16 cellular contexts compared by ENCODE assay signal in genomic region chr10:50437248-50437647, GRCh38.
DNase-seq lines count a peak whose midpoint lies in the region; ATAC-seq and TF ChIP-seq lines count a peak whose summit lies in the region.
"Had no signal": no experiment of that assay in that cellular context is flagged by ENCODE, and none has a peak within 500 bp of the region (broad histone marks: within the 10 kb centered on the region; RNA-seq: fewer than 3 reads in every experiment).

No MANE protein-coding gene starts in this region.

- H4K91ac ChIP-seq in neuronal stem cell (ENCODE audit: low read depth, low read length, poor library complexity): no peak overlapping the region

- H3K4me3 Mint-ChIP-seq in activated naive CD8-positive, alpha-beta T cell: no peak overlapping the region
- H3K4me3 Mint-ChIP-seq: nephron; T-helper 1 cell treated with Interleukin-12 subunit alpha and Interleukin-12 subunit beta and Interleukin-4 antibody, amounts not matched to agents 30 μg/mL and 1 μg/mL, for 36 hours had no signal

- H3K9ac ChIP-seq in neuronal stem cell (ENCODE audit: low read depth, low read length, poor library complexity): no peak overlapping the region

- H3K79me1 ChIP-seq in neuronal stem cell (ENCODE audit: low read depth, low read length): no peaks in the 10 kb centered on the region

- H3K27ac ChIP-seq in sigmoid colon: peak overlapping the region in 3 of 4 donors; percentile 10 to 19 (median 19)
- H3K27ac ChIP-seq in neuronal stem cell (replicated peaks; ENCODE audit: low read length): no peak overlapping the region
- no peak overlapping the region for H3K27ac ChIP-seq in vagina
- H3K27ac ChIP-seq: adrenal gland, epithelial cell of prostate, gastroesophageal sphincter had no signal

- H3K4me1 ChIP-seq in sigmoid colon (peaks cover 0 to 11% (median 1%) of the 10 kb centered on the region in 4 donors), neuronal stem cell (ENCODE audit: control insufficient read depth in 2 of 2, insufficient read depth in 1 of 2, low read depth in 1 of 2, low read length in 2 of 2) (peaks cover 0 to 3% of the 10 kb centered on the region in 2 donors), vagina (peaks cover 3% of the 10 kb centered on the region)

- H3K36me3 ChIP-seq in sigmoid colon (no peaks in the 10 kb centered on the region), neuronal stem cell (replicated peaks in 1 of 2; ENCODE audit: control insufficient read depth in 2 of 2, insufficient read depth in 2 of 2, low read length in 2 of 2) (no peaks in the 10 kb centered on the region), vagina (no peaks in the 10 kb centered on the region)
- H3K36me3 ChIP-seq: adrenal gland had no signal

- no peaks in the 10 kb centered on the region for H3K27me3 Mint-ChIP-seq in activated naive CD8-positive, alpha-beta T cell

- intact Hi-C loops in sigmoid colon (cut with DNase I) (no loop called here), vagina (cut with DNase I) (no loop called here)

- TF ChIP-seq POLR2A in sigmoid colon (IDR thresholded peaks at IDR 0.05) (no peak), vagina (IDR thresholded peaks at IDR 0.05) (no peak)

- H2BK120ac ChIP-seq in neuronal stem cell (ENCODE audit: low read depth, low read length): no peak overlapping the region

- no peak overlapping the region for H4K8ac ChIP-seq in neuronal stem cell (ENCODE audit: low read depth, low read length)

- H3K9me3 Mint-ChIP-seq in activated naive CD8-positive, alpha-beta T cell (ENCODE audit: low read depth): no peaks in the 10 kb centered on the region
- H3K9me3 Mint-ChIP-seq: nephron; T-helper 1 cell treated with Interleukin-12 subunit alpha and Interleukin-12 subunit beta and Interleukin-4 antibody, amounts not matched to agents 30 μg/mL and 1 μg/mL, for 36 hours had no signal

- H2AK5ac ChIP-seq in neuronal stem cell (ENCODE audit: low read depth, low read length): no peak overlapping the region

- no peak overlapping the region for H3K18ac ChIP-seq in neuronal stem cell (ENCODE audit: low read length)

- no peak for TF ChIP-seq CTCF in sigmoid colon (IDR thresholded peaks at IDR 0.05)
- no peak for TF ChIP-seq CTCF in vagina (IDR thresholded peaks at IDR 0.05)

- H3K4me3 ChIP-seq in sigmoid colon (no peak overlapping the region), neuronal stem cell (ENCODE audit: low read length in 2 of 2) (no peak overlapping the region), vagina (no peak overlapping the region)
- H3K4me3 ChIP-seq: adrenal gland, gastroesophageal sphincter had no signal

- H3K14ac ChIP-seq in neuronal stem cell (ENCODE audit: low read length): no peak overlapping the region

- no peak overlapping the region for H2AFZ ChIP-seq in neuronal stem cell (ENCODE audit: low read length)

- no peak for TF ChIP-seq EP300 in sigmoid colon (IDR thresholded peaks at IDR 0.05)

- DNase-seq in sigmoid colon: no peak
- DNase-seq in neuronal stem cell (ENCODE audit: low spot score): no peak
- no peak for DNase-seq in NCI-H510A (lab: John Stamatoyannopoulos, UW)
- no peak for DNase-seq in vagina (ENCODE audit: extremely low spot score in 2 of 2)
- DNase-seq: adrenal gland, cerebellar nuclear complex, KBM-7, NCI-H1105 treated with DMSO at 0.1 percent for 48 hours, SHP77 had no signal

- peak overlapping the region; percentile 9 for H3K27ac Mint-ChIP-seq in activated naive CD8-positive, alpha-beta T cell
- H3K27ac Mint-ChIP-seq: nephron; T-helper 1 cell treated with Interleukin-12 subunit alpha and Interleukin-12 subunit beta and Interleukin-4 antibody, amounts not matched to agents 30 μg/mL and 1 μg/mL, for 36 hours had no signal

- H3K4ac ChIP-seq in neuronal stem cell (ENCODE audit: low read length): no peak overlapping the region

- ATAC-seq in GM19043 (IDR thresholded peaks at IDR 0.05; ENCODE audit: low read depth, unreplicated experiment) (peak; percentile 55), HG02885 (IDR thresholded peaks at IDR 0.05; ENCODE audit: poor library complexity, unreplicated experiment) (peak; percentile 33)
- ATAC-seq: gastroesophageal sphincter had no signal

- WGBS in sigmoid colon, 2 donors: 86 to 92% methylated on average over 1 of the region's 1 CpG
- no CpG with 5 or more reads among the region's 1 CpG for WGBS in neuronal stem cell (ENCODE audit: extremely low coverage in 2 of 2, insufficient read length in 2 of 2, insufficient replicate concordance in 1 of 2), 2 donors

- H2BK12ac ChIP-seq in neuronal stem cell (ENCODE audit: low read length): no peak overlapping the region

- H3K23ac ChIP-seq in neuronal stem cell (ENCODE audit: low read depth, low read length, poor library complexity): no peak overlapping the region

- no peaks in the 10 kb centered on the region for H3K27me3 ChIP-seq in sigmoid colon
- no peaks in the 10 kb centered on the region for H3K27me3 ChIP-seq in neuronal stem cell (ENCODE audit: control insufficient read depth in 3 of 3, insufficient read depth in 3 of 3, low read depth in 1 of 3, low read length in 3 of 3)
- H3K27me3 ChIP-seq in vagina: no peaks in the 10 kb centered on the region
- H3K27me3 ChIP-seq: adrenal gland, gastroesophageal sphincter had no signal

- no peak overlapping the region for H2BK5ac ChIP-seq in neuronal stem cell (ENCODE audit: low read length)

- H3K9me3 ChIP-seq in sigmoid colon (no peaks in the 10 kb centered on the region), neuronal stem cell (replicated peaks in 1 of 2; ENCODE audit: control insufficient read depth in 2 of 2, insufficient read depth in 1 of 2, low read depth in 1 of 2, low read length in 2 of 2) (no peaks in the 10 kb centered on the region), vagina (no peaks in the 10 kb centered on the region)
- H3K9me3 ChIP-seq: adrenal gland, gastroesophageal sphincter had no signal

- peaks cover 33% of the 10 kb centered on the region for H3K4me1 Mint-ChIP-seq in activated naive CD8-positive, alpha-beta T cell (ENCODE audit: low read depth)
- H3K4me1 Mint-ChIP-seq: nephron had no signal

- H2BK15ac ChIP-seq in neuronal stem cell (ENCODE audit: low read length): no peak overlapping the region

- peaks cover 35% of the 10 kb centered on the region for H3K36me3 Mint-ChIP-seq in activated naive CD8-positive, alpha-beta T cell

- H3K4me2 ChIP-seq in neuronal stem cell (ENCODE audit: insufficient read depth, low read length, poor library complexity, severe bottlenecking): no peak overlapping the region

Comparison
In these comparisons a context has a peak if more than half of its experiments do, and no peak if none do; other contexts are left out.
1. H3K27ac ChIP-seq: peak in sigmoid colon (3 of 4); none in neuronal stem cell (single experiment) and vagina (single experiment).